ENCODE assay signal across 8 cellular contexts in the genomic region with DNA sequence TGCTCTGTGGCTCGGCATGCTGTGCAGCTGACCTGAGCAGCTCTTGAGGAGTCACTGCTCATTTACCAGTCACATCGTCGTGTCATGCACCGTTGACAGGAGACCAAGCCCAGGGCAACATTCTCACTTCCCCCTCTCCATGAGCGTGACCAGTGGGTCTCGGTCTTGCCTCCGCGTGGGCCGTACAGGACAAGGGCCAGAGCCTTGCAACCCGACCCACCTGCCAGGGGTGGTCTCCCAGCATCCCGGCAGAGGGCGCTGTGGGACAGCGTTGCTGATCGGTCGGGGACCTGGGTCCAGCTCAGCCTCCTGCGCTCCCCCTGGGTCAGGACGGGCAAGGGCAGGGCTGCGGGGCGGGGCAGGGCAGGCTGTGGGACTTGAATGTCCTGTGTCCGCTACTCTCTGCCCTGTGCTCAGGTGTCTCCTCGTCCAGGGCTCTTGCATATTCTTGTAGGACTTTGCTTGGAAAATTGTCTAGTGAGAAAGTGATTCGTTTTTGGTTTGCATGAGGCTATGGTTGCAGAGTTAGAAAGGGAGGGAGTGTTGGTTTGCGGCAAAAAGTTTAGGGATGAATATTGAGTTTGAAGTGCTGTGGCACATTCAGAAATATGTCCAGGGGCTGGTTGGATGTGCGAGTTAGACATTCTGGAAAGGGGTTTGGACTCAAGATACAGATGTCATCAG. TPM values are rescaled to one million over a fixed set of nuclear protein-coding genes. Genes with fewer than 3 reads are reported as not detected.
DNase-seq lines count a peak whose midpoint lies in the region; ATAC-seq and TF ChIP-seq lines count a peak whose summit lies in the region.

No MANE protein-coding gene starts in this region.

- H3K9me3 ChIP-seq in lung (ENCODE audit: control insufficient read depth in 2 of 2, insufficient read depth in 1 of 2, low read length in 1 of 2) = no peaks in the 10 kb centered on the region

- no peaks in the 10 kb centered on the region for H3K4me1 ChIP-seq in lung (ENCODE audit: control insufficient read depth in 2 of 2, insufficient read depth in 2 of 2, low read length in 2 of 2)

- 12 to 13% methylated on average over 24 of the region's 24 CpGs for WGBS in lung, 2 donors

- H3K27ac ChIP-seq in lung (ENCODE audit: low read depth in 1 of 2, low read length in 1 of 2) = no peak overlapping the region

- no peak overlapping the region for H3K4me3 ChIP-seq in lung

- TF ChIP-seq CTCF in lung (IDR thresholded peaks at IDR 0.05; ENCODE audit: control extremely low read depth, extremely low read depth) = peak; percentile 81

- peaks cover 5 to 14% of the 10 kb centered on the region in 2 donors for H3K36me3 ChIP-seq in lung (ENCODE audit: control insufficient read depth in 2 of 2, insufficient read depth in 2 of 2, low read length in 2 of 2)

- DNase-seq in AML-193 (lab: John Stamatoyannopoulos, UW) (peak; percentile 64 to 68), NCI-H69 (lab: John Stamatoyannopoulos, UW) (peak; percentile 83), dermis blood vessel endothelial cell (peak; percentile 88), lung (ENCODE audit: low spot score) (peak; percentile 92)
- DNase-seq in activated CD4-positive, alpha-beta T cell treated with anti-CD3 and anti-CD28 coated beads, Interleukin-2, amount 50 U/mL, for 1 hour = peak; percentile 83
- DNase-seq in stimulated activated CD8-positive, alpha-beta memory T cell treated with anti-CD3 and anti-CD28 coated beads, Interleukin-15, amount 100 ng/mL, for 1 hour (ENCODE audit: low read depth) = peak; percentile 73

- ATAC-seq in GM18907 (IDR thresholded peaks at IDR 0.05; ENCODE audit: unreplicated experiment) (peak; percentile 83), HG03175 (IDR thresholded peaks at IDR 0.05; ENCODE audit: unreplicated experiment) (peak; percentile 90), lung (ENCODE audit: insufficient read depth, low FRiP score) (peak; percentile 80)

- H3K27me3 ChIP-seq in lung (ENCODE audit: control insufficient read depth, insufficient read depth) = no peaks in the 10 kb centered on the region

RNA-seq across cellular contexts. Expression of a gene that starts 16.2 kb away (rescaled TPM):
- total RNA-seq in dermis blood vessel endothelial cell (646 and 1,063 TPM in 2 replicates), lung (100 to 1,000 TPM; 750 to 932 TPM)
- polyA plus RNA-seq in lung = 100 to 1,000 TPM; 189 to 325 TPM

RNA-seq across cellular contexts. Expression of a gene that starts 41.5 kb away (rescaled TPM):
- total RNA-seq in dermis blood vessel endothelial cell (35.4 and 48.3 TPM in 2 replicates), lung (10 to 100 TPM; 26.2 to 40.0 TPM)
- polyA plus RNA-seq in lung = 10 to 100 TPM; 13.2 to 18.1 TPM
